ENCODE assay signal across 9 cellular contexts in genomic region chr5:32584651-32585050, GRCh38. TPM values are rescaled to one million over a fixed set of nuclear protein-coding genes. Genes with fewer than 3 reads are reported as not detected.
DNase-seq lines count a peak whose midpoint lies in the region; ATAC-seq and TF ChIP-seq lines count a peak whose summit lies in the region.
"Had no signal": no experiment of that assay in that cellular context is flagged by ENCODE, and none has a peak within 500 bp of the region (broad histone marks: within the 10 kb centered on the region; RNA-seq: fewer than 3 reads in every experiment).

No MANE protein-coding gene starts in this region.

- H3K27me3 Mint-ChIP-seq in stimulated activated naive CD8-positive, alpha-beta T cell treated with anti-CD3 and anti-CD28 coated beads, Interleukin-15, Interleukin-2, amounts not matched to agents 100 ng/mL and 50 ng/mL, for 24 hours = no peaks in the 10 kb centered on the region
- peaks cover 9% of the 10 kb centered on the region for H3K27me3 Mint-ChIP-seq in stimulated activated naive CD8-positive, alpha-beta T cell treated with anti-CD3 and anti-CD28 coated beads, Interleukin-15, amount 100 ng/mL, for 72 hours
- peaks cover 3% of the 10 kb centered on the region for H3K27me3 Mint-ChIP-seq in T-helper 2 cell treated with Interferon-gamma antibody and Interleukin-4, amounts not matched to agents 5 μg/mL and 100 μg/mL, for 36 hours (ENCODE audit: low read depth)

- TF ChIP-seq CTCF in hepatocyte (IDR thresholded peaks at IDR 0.05; ENCODE audit: poor library complexity) = no peak
- no peak for TF ChIP-seq CTCF in body of pancreas (IDR thresholded peaks at IDR 0.05)
- no peak for TF ChIP-seq CTCF in ascending aorta (IDR thresholded peaks at IDR 0.05)

- peaks cover 5% of the 10 kb centered on the region for H3K4me1 ChIP-seq in hepatocyte (ENCODE audit: insufficient read depth)
- peaks cover 9% of the 10 kb centered on the region for H3K4me1 ChIP-seq in body of pancreas
- peaks cover 6 to 18% of the 10 kb centered on the region in 2 donors for H3K4me1 ChIP-seq in ascending aorta

- DNase-seq in stimulated activated naive CD8-positive, alpha-beta T cell treated with anti-CD3 and anti-CD28 coated beads, Interleukin-15, amount 100 ng/mL, for 72 hours = no peak
- DNase-seq in T-helper 2 cell treated with Interferon-gamma antibody and Interleukin-4, amounts not matched to agents 5 μg/mL and 100 μg/mL, for 36 hours (ENCODE audit: low spot score) = no peak
- DNase-seq in hepatocyte (ENCODE audit: low spot score) (no peak), body of pancreas (no peak), NAMALWA (ENCODE audit: low spot score) (no peak), NCI-H524 (lab: John Stamatoyannopoulos, UW) (no peak), ascending aorta (ENCODE audit: low spot score in 2 of 2) (no peak)

- H3K4me2 ChIP-seq in hepatocyte = peak overlapping the region; percentile 70

- peaks cover 35% of the 10 kb centered on the region for H3K79me2 ChIP-seq in hepatocyte

- peak overlapping the region; percentile 73 for H2AFZ ChIP-seq in hepatocyte

- H3K4me3 Mint-ChIP-seq in stimulated activated naive CD8-positive, alpha-beta T cell treated with anti-CD3 and anti-CD28 coated beads, Interleukin-15, Interleukin-2, amounts not matched to agents 100 ng/mL and 50 ng/mL, for 24 hours = peak overlapping the region; percentile 100
- no peak overlapping the region for H3K4me3 Mint-ChIP-seq in stimulated activated naive CD8-positive, alpha-beta T cell treated with anti-CD3 and anti-CD28 coated beads, Interleukin-15, amount 100 ng/mL, for 72 hours
- H3K4me3 Mint-ChIP-seq in T-helper 2 cell treated with Interferon-gamma antibody and Interleukin-4, amounts not matched to agents 5 μg/mL and 100 μg/mL, for 36 hours = peak overlapping the region; percentile 90

- intact Hi-C loops in body of pancreas (cut with DNase I) = no loop called here
- intact Hi-C loops in ascending aorta (cut with DNase I) = loop anchor here (2.0 to 5.0 kb wide), 8 partner anchors 50 to 858 kb away; partner anchors contain the start of genes GOLPH3, MTMR12, TARS1 and ZFR

- ATAC-seq in stimulated activated naive CD8-positive, alpha-beta T cell treated with anti-CD3 and anti-CD28 coated beads, Interleukin-15, amount 100 ng/mL, for 72 hours = no peak
- no peak for ATAC-seq in body of pancreas

- H3K9me2 ChIP-seq in hepatocyte (replicated peaks; ENCODE audit: insufficient read depth) = no peaks in the 10 kb centered on the region

- H3K4me1 Mint-ChIP-seq in stimulated activated naive CD8-positive, alpha-beta T cell treated with anti-CD3 and anti-CD28 coated beads, Interleukin-15, Interleukin-2, amounts not matched to agents 100 ng/mL and 50 ng/mL, for 24 hours (ENCODE audit: low read depth) = peaks cover 65% of the 10 kb centered on the region
- H3K4me1 Mint-ChIP-seq in stimulated activated naive CD8-positive, alpha-beta T cell treated with anti-CD3 and anti-CD28 coated beads, Interleukin-15, amount 100 ng/mL, for 72 hours = peaks cover 58% of the 10 kb centered on the region
- H3K4me1 Mint-ChIP-seq in T-helper 2 cell treated with Interferon-gamma antibody and Interleukin-4, amounts not matched to agents 5 μg/mL and 100 μg/mL, for 36 hours (ENCODE audit: low read depth) = peaks cover 58% of the 10 kb centered on the region

- H3K27ac Mint-ChIP-seq in stimulated activated naive CD8-positive, alpha-beta T cell treated with anti-CD3 and anti-CD28 coated beads, Interleukin-15, Interleukin-2, amounts not matched to agents 100 ng/mL and 50 ng/mL, for 24 hours = no peak overlapping the region
- no peak overlapping the region for H3K27ac Mint-ChIP-seq in stimulated activated naive CD8-positive, alpha-beta T cell treated with anti-CD3 and anti-CD28 coated beads, Interleukin-15, amount 100 ng/mL, for 72 hours
- H3K27ac Mint-ChIP-seq in T-helper 2 cell treated with Interferon-gamma antibody and Interleukin-4, amounts not matched to agents 5 μg/mL and 100 μg/mL, for 36 hours = peak overlapping the region; percentile 94

- no peaks in the 10 kb centered on the region for H3K9me3 Mint-ChIP-seq in stimulated activated naive CD8-positive, alpha-beta T cell treated with anti-CD3 and anti-CD28 coated beads, Interleukin-15, Interleukin-2, amounts not matched to agents 100 ng/mL and 50 ng/mL, for 24 hours
- no peaks in the 10 kb centered on the region for H3K9me3 Mint-ChIP-seq in stimulated activated naive CD8-positive, alpha-beta T cell treated with anti-CD3 and anti-CD28 coated beads, Interleukin-15, amount 100 ng/mL, for 72 hours
- no peaks in the 10 kb centered on the region for H3K9me3 Mint-ChIP-seq in T-helper 2 cell treated with Interferon-gamma antibody and Interleukin-4, amounts not matched to agents 5 μg/mL and 100 μg/mL, for 36 hours

- peaks cover 34% of the 10 kb centered on the region for H4K20me1 ChIP-seq in hepatocyte (ENCODE audit: insufficient read depth, poor library complexity, severe bottlenecking)

- H3K27me3 ChIP-seq in hepatocyte (no peaks in the 10 kb centered on the region), body of pancreas (no peaks in the 10 kb centered on the region), ascending aorta (no peaks in the 10 kb centered on the region)
- H3K27me3 ChIP-seq: heart left ventricle had no signal

- WGBS in hepatocyte (ENCODE audit: low lambda C conversion rate, missing lambda C conversion rate) = 75% methylated on average over 6 of the region's 6 CpGs
- 52 to 81% methylated on average over 6 of the region's 6 CpGs for WGBS in body of pancreas, 2 donors

- H3K36me3 Mint-ChIP-seq in stimulated activated naive CD8-positive, alpha-beta T cell treated with anti-CD3 and anti-CD28 coated beads, Interleukin-15, Interleukin-2, amounts not matched to agents 100 ng/mL and 50 ng/mL, for 24 hours (ENCODE audit: low read depth) = peaks cover 23% of the 10 kb centered on the region
- H3K36me3 Mint-ChIP-seq in T-helper 2 cell treated with Interferon-gamma antibody and Interleukin-4, amounts not matched to agents 5 μg/mL and 100 μg/mL, for 36 hours (ENCODE audit: low read depth) = peaks cover 33% of the 10 kb centered on the region

- no peaks in the 10 kb centered on the region for H3K36me3 ChIP-seq in hepatocyte (replicated peaks; ENCODE audit: insufficient read depth, low read depth)
- H3K36me3 ChIP-seq in body of pancreas (replicated peaks in 1 of 2; ENCODE audit: insufficient read depth in 1 of 2, low read depth in 2 of 2) = peaks cover 0 to 4% of the 10 kb centered on the region in 2 donors
- peaks cover 0 to 13% of the 10 kb centered on the region in 2 donors for H3K36me3 ChIP-seq in ascending aorta

- H3K9me3 ChIP-seq in hepatocyte (ENCODE audit: low read depth) (no peaks in the 10 kb centered on the region), body of pancreas (peaks cover 0 to 6% (median 0%) of the 10 kb centered on the region in 3 donors), ascending aorta (peaks cover 0 to 9% of the 10 kb centered on the region in 2 donors)

- no peak for TF ChIP-seq POLR2A in body of pancreas (IDR thresholded peaks at IDR 0.05)

- H3K4me3 ChIP-seq in hepatocyte = peak overlapping the region; percentile 1
- no peak overlapping the region for H3K4me3 ChIP-seq in body of pancreas
- no peak overlapping the region for H3K4me3 ChIP-seq in ascending aorta

- H3K27ac ChIP-seq in hepatocyte (peak overlapping the region; percentile 99), body of pancreas (no peak overlapping the region), ascending aorta (no peak overlapping the region)

RNA-seq across cellular contexts. Expression of gene SUB1, which starts 0.7 kb away (rescaled TPM):
- total RNA-seq in hepatocyte (340 and 347 TPM in 2 replicates), body of pancreas (100 to 1,000 TPM in 1 of 2 donors, 10 to 100 TPM in 1; 30.1 to 168 TPM), ascending aorta (103 TPM)
- 394 and 419 TPM in 2 replicates for polyA plus RNA-seq in hepatocyte

Comparison
In these comparisons a context has a peak if more than half of its experiments do, and no peak if none do; other contexts are left out.
1. H3K4me3 Mint-ChIP-seq: peak in stimulated activated naive CD8-positive, alpha-beta T cell treated with anti-CD3 and anti-CD28 coated beads, Interleukin-15, Interleukin-2, amounts not matched to agents 100 ng/mL and 50 ng/mL, for 24 hours (single experiment) and T-helper 2 cell treated with Interferon-gamma antibody and Interleukin-4, amounts not matched to agents 5 μg/mL and 100 μg/mL, for 36 hours (single experiment); none in stimulated activated naive CD8-positive, alpha-beta T cell treated with anti-CD3 and anti-CD28 coated beads, Interleukin-15, amount 100 ng/mL, for 72 hours (0 of 2).